ENCODE assay signal across 8 cellular contexts in genomic region chr1:198620951-198621824, GRCh38. TPM values are rescaled to one million over a fixed set of nuclear protein-coding genes. Genes with fewer than 3 reads are reported as not detected.
DNase-seq lines count a peak whose midpoint lies in the region; ATAC-seq and TF ChIP-seq lines count a peak whose summit lies in the region.

No MANE protein-coding gene starts in this region.

- no peaks in the 10 kb centered on the region for H3K9me3 Mint-ChIP-seq in activated naive CD8-positive, alpha-beta T cell treated with anti-CD3 and anti-CD28 coated beads, Interleukin-2, amount 10 ng/mL, durations not matched to agents 7 days and 5 days

- ATAC-seq in GM18520 (IDR thresholded peaks at IDR 0.05; ENCODE audit: unreplicated experiment) (peak; percentile 47), HG02885 (IDR thresholded peaks at IDR 0.05; ENCODE audit: poor library complexity, unreplicated experiment) (peak; percentile 74), PC-3 (no peak)
- ATAC-seq in activated naive CD8-positive, alpha-beta T cell treated with anti-CD3 and anti-CD28 coated beads, Interleukin-2, amount 10 ng/mL, durations not matched to agents 7 days and 5 days (ENCODE audit: low read depth), result peak; percentile 75

- H3K27me3 Mint-ChIP-seq in activated naive CD8-positive, alpha-beta T cell treated with anti-CD3 and anti-CD28 coated beads, Interleukin-2, amount 10 ng/mL, durations not matched to agents 7 days and 5 days, result no peaks in the 10 kb centered on the region

- peaks cover 3% of the 10 kb centered on the region for H3K36me3 Mint-ChIP-seq in activated naive CD8-positive, alpha-beta T cell treated with anti-CD3 and anti-CD28 coated beads, Interleukin-2, amount 10 ng/mL, durations not matched to agents 7 days and 5 days

- H3K79me2 ChIP-seq in PC-3 (ENCODE audit: low read length), result no peaks in the 10 kb centered on the region

- H2AFZ ChIP-seq in PC-3 (ENCODE audit: low read length), result no peak overlapping the region

- POLR2A ChIA-PET in activated naive CD8-positive, alpha-beta T cell treated with anti-CD3 and anti-CD28 coated beads, Interleukin-2, amount 10 ng/mL, durations not matched to agents 7 days and 5 days (lab: Charles Lee), result interaction anchor here (0.7 to 7.4 kb wide), 27 partner anchors 8 to 519 kb away, joined by 3 to 145 read pairs (median 5); partner anchors contain the start of gene PTPRC
- POLR2A ChIA-PET in PC-3 (lab: Charles Lee; ENCODE audit: unreplicated experiment), result no interaction called here

- in situ Hi-C loops in ACHN (cut with HindIII; ENCODE audit: low pct_ligation_motif_present, low pct_unique_long_range_greater_than_20kb, low sequenced_read_pairs), result no loop called here

- H3K9me3 ChIP-seq in PC-3 (ENCODE audit: low read length), result no peaks in the 10 kb centered on the region

- no TSS peak for BruUV-seq in PC-3 (replicated peaks; lab: Mats Ljungman, UMichigan)

- 0 out of 2 replicates have a peak, but pooled peaks cover 3% of the 10 kb centered on the region for H3K4me1 ChIP-seq in PC-3 (ENCODE audit: insufficient read depth, low read length)

- H3K4me1 Mint-ChIP-seq in activated naive CD8-positive, alpha-beta T cell treated with anti-CD3 and anti-CD28 coated beads, Interleukin-2, amount 10 ng/mL, durations not matched to agents 7 days and 5 days, result peaks cover 67% of the 10 kb centered on the region

- intact Hi-C loops in PC-3 (cut with micrococcal nuclease), result no loop called here

- CTCF ChIA-PET in PC-3 (lab: Charles Lee), result no interaction called here

- H3K4me2 ChIP-seq in PC-3 (ENCODE audit: low read length), result no peak overlapping the region

- H3K9me2 ChIP-seq in PC-3 (replicated peaks; ENCODE audit: low read length), result no peaks in the 10 kb centered on the region

- DNase-seq in SKM-1 (lab: John Stamatoyannopoulos, UW; ENCODE audit: unreplicated experiment) (peak; percentile 80), NCI-H2171 treated with DMSO at 0.1 percent for 48 hours (lab: John Stamatoyannopoulos, UW) (no peak), PC-3 (no peak), ACHN (no peak)
- DNase-seq in activated naive CD8-positive, alpha-beta T cell treated with anti-CD3 and anti-CD28 coated beads, Interleukin-2, amount 10 ng/mL, durations not matched to agents 7 days and 5 days, result peak; percentile 77
- DNase-seq in stimulated activated CD4-positive, alpha-beta T cell treated with anti-CD3 and anti-CD28 coated beads, Interleukin-2, amount 100 ng/mL, for 24 hours, result peak; percentile 62 to 69

- no peaks in the 10 kb centered on the region for H3K36me3 ChIP-seq in PC-3 (ENCODE audit: low read depth, low read length)

- no peaks in the 10 kb centered on the region for H3F3A ChIP-seq in PC-3 (ENCODE audit: low read length, unreplicated experiment)

- H4K20me1 ChIP-seq in PC-3 (ENCODE audit: low read length), result no peaks in the 10 kb centered on the region

- H3K27me3 ChIP-seq in PC-3 (ENCODE audit: low read length), result no peaks in the 10 kb centered on the region

- peak overlapping the region; percentile 88 for H3K4me3 Mint-ChIP-seq in activated naive CD8-positive, alpha-beta T cell treated with anti-CD3 and anti-CD28 coated beads, Interleukin-2, amount 10 ng/mL, durations not matched to agents 7 days and 5 days

- no peak overlapping the region for H3K4me3 ChIP-seq in PC-3 (ENCODE audit: low read length)

- no peak for TF ChIP-seq CTCF in PC-3 (conservative IDR thresholded peaks at IDR 0.05; ENCODE audit: low read depth, low read length)

- no peak overlapping the region for H3K27ac ChIP-seq in PC-3 (ENCODE audit: low read length)

- H3K9ac ChIP-seq in PC-3 (ENCODE audit: low read length), result no peak overlapping the region

- peak overlapping the region; percentile 97 for H3K27ac Mint-ChIP-seq in activated naive CD8-positive, alpha-beta T cell treated with anti-CD3 and anti-CD28 coated beads, Interleukin-2, amount 10 ng/mL, durations not matched to agents 7 days and 5 days

RNA-seq across cellular contexts. Expression of gene PTPRC, which starts 17.7 kb away (rescaled TPM):
- 100 to 1,000 TPM; 828 to 854 TPM for total RNA-seq in activated naive CD8-positive, alpha-beta T cell treated with anti-CD3 and anti-CD28 coated beads, Interleukin-2, amount 10 ng/mL, durations not matched to agents 7 days and 5 days
- total RNA-seq in PC-3 (2014; rRNA removed), result 0.11 TPM in 1 of 2 replicates, not detected in the other

Comparison
In these comparisons a context has a peak if more than half of its experiments do, and no peak if none do; other contexts are left out.
1. DNase-seq: peak in SKM-1 (single experiment), activated naive CD8-positive, alpha-beta T cell treated with anti-CD3 and anti-CD28 coated beads, Interleukin-2, amount 10 ng/mL, durations not matched to agents 7 days and 5 days (single experiment) and stimulated activated CD4-positive, alpha-beta T cell treated with anti-CD3 and anti-CD28 coated beads, Interleukin-2, amount 100 ng/mL, for 24 hours (2 of 2); none in NCI-H2171 treated with DMSO at 0.1 percent for 48 hours (single experiment), PC-3 (single experiment) and ACHN (single experiment).
2. RNA of gene PTPRC, which starts 17.7 kb away (total RNA-seq): 828 to 854 TPM in activated naive CD8-positive, alpha-beta T cell treated with anti-CD3 and anti-CD28 coated beads, Interleukin-2, amount 10 ng/mL, durations not matched to agents 7 days and 5 days; 0.11 TPM in PC-3; every median in the first group is over 100 times any median in the second.